Comparison of ENCODE assay signal across 25 cellular contexts in the genomic region with DNA sequence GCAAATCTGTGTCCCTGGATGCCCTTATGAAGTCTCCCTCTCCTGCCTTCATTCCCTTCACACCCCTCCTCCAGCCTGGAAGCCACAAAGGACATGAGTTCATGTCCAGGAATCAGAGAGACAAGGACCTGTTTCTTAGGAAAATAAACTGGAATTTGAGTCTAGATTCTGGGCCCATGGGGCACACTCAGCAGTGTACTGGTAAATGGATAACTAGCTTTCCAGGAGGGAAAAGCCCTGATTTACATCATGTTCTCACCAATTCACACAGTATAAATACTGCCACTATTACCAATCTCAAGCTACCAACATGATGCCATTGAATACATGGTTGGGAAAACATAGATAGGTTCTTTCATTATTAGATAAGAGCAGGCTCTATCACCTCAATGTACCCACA. TPM values are rescaled to one million over a fixed set of nuclear protein-coding genes. Genes with fewer than 3 reads are reported as not detected.
"Had no signal": no experiment of that assay in that cellular context is flagged by ENCODE, and none has a peak within 500 bp of the region (broad histone marks: within the 10 kb centered on the region; RNA-seq: fewer than 3 reads in every experiment).

No MANE protein-coding gene starts in this region.

- H3K27ac ChIP-seq: HL-60, SJSA1, SK-N-MC had no signal

- DNase-seq: KBM-7, MV-4-11, NCI-H1048, NCI-H1105, NCI-H1417, NCI-H146, NCI-H1694 treated with DMSO at 0.1 percent for 48 hours, NCI-H1930, NCI-H2081, NCI-H2171, NCI-H226, NCI-H446, NCI-H510A, NCI-H524 treated with DMSO at 0.1 percent for 48 hours, NCI-H69, NCI-H774, Right ventricle myocardium superior, RPMI8226, SIG-M5, SW 1271 had no signal

- H3K4me1 ChIP-seq: SJSA1 had no signal

- H3K36me3 ChIP-seq: SJSA1 had no signal

- H3K4me3 ChIP-seq: SJSA1, SK-N-MC had no signal

- H3K27me3 ChIP-seq: SJSA1 had no signal

- H3K9me3 ChIP-seq: SJSA1 had no signal

RNA-seq across cellular contexts. Expression of a gene that starts 9.9 kb away (rescaled TPM):
- total RNA-seq: LHCN-M2, MCF 10A, Right ventricle myocardium superior, SJSA1 had no signal
